In the genomic region with DNA sequence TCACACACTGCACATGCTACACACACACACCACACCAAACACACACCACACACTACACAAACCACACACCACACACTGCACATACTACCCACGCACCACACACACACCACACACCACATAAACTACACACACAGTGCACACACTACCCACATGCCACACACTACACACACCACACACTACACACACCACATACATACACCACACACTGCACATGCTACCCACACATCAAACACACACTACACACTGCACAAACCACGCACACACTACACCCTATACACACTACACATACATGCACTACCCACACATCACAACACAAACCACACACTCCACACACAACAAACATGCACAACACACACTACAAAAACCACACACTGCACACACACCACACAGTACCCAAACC, we compare ENCODE assay signal across 1 cellular context.
TF ChIP-seq lines count a peak whose summit lies in the region.

No MANE protein-coding gene starts in this region.

TF ChIP-seq in HepG2, 621 proteins besides CTCF, POLR2A, EP300 and RAD21:
- 0 out of 2 replicates have a peak, but pooled peaks have one; percentile 10 for TF ChIP-seq JUNB (CRISPR knock-in tag; IDR thresholded peaks at IDR 0.05; ENCODE audit: borderline replicate concordance)
- TF ChIP-seq U2AF2 (IDR thresholded peaks at IDR 0.05; ENCODE audit: low read depth, low read length), result no peak
- no peak for TF ChIP-seq HOXA5 (CRISPR knock-in tag; IDR thresholded peaks at IDR 0.05)
- no peak; the same call in 1 of the 2 replicates for TF ChIP-seq FOXA1 (IDR thresholded peaks at IDR 0.05)
- no peak for TF ChIP-seq FOXA1 (CRISPR knock-in tag; IDR thresholded peaks at IDR 0.05)
- no peak for TF ChIP-seq TBP (CRISPR knock-in tag; IDR thresholded peaks at IDR 0.05)
